Comparison of ENCODE assay signal across 9 cellular contexts in the genomic region with DNA sequence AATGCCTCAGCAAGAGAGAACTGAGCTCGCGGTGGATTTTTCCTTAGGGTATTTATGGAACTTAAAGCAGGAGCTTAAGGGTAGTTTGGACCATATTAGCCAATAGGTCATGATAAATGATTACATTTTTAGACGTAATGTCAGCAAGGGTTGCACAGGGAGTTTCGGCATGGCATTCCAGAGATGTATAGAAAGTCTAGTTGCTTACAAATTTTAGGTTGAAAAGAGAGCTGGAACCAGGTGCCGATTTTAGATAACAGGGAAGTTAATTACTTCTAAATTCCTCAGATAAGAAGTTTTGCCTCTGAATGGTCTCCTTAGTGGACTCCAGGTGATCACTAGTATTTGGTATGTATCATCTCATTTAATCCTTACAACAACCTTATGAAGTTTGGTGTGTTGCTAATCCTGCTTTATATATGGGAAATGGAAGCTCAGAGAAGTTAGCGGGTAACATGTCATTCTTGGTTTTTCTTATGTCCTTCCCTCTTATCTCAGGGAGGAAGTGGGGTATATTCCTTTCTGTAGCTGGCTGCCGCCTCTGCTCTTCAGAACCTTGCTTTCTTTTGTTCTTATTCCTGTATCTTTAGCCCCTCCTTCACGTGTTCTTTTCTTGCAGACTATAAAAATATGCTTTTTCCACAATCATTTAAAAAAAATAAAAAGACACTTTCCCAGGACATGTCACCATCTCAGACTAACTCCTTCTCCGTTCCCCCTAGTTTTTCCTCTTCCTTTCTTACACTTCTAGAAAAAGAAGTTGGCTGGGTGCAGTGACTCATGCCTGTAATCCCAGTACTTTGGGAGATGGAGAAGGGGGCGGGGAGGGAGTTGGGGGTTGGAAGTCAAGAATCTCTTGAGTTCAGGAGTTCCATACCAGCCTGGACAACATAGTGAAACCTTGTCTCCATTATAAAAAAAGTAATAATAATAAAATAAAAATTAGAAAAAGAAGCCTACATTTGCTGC. TPM values are rescaled to one million over a fixed set of nuclear protein-coding genes. Genes with fewer than 3 reads are reported as not detected.
DNase-seq lines count a peak whose midpoint lies in the region; ATAC-seq and TF ChIP-seq lines count a peak whose summit lies in the region.
"Had no signal": no experiment of that assay in that cellular context is flagged by ENCODE, and none has a peak within 500 bp of the region (broad histone marks: within the 10 kb centered on the region; RNA-seq: fewer than 3 reads in every experiment).

No MANE protein-coding gene starts in this region.

- H3K4me1 Mint-ChIP-seq in activated naive CD4-positive, alpha-beta T cell treated with anti-CD3 and anti-CD28 coated beads for 36 hours (ENCODE audit: low read depth) = peaks cover 74% of the 10 kb centered on the region
- H3K4me1 Mint-ChIP-seq in immature natural killer cell = peaks cover 94 to 96% of the 10 kb centered on the region in 2 donors

- H3K9me3 Mint-ChIP-seq in activated naive CD4-positive, alpha-beta T cell treated with anti-CD3 and anti-CD28 coated beads for 36 hours = peaks cover 7% of the 10 kb centered on the region
- no peaks in the 10 kb centered on the region for H3K9me3 Mint-ChIP-seq in immature natural killer cell

- H3K4me3 Mint-ChIP-seq in activated naive CD4-positive, alpha-beta T cell treated with anti-CD3 and anti-CD28 coated beads for 36 hours = peak overlapping the region; percentile 19
- H3K4me3 Mint-ChIP-seq in immature natural killer cell = peak overlapping the region; percentile 69 to 84 (median 77)

- no peaks in the 10 kb centered on the region for H3K9me3 ChIP-seq in upper lobe of left lung

- ATAC-seq in upper lobe of left lung (ENCODE audit: low FRiP score in 2 of 2) (peak in 1 of 2 donors; percentile 58), GM21576 (IDR thresholded peaks at IDR 0.05; ENCODE audit: unreplicated experiment) (no peak)

- TF ChIP-seq CTCF in upper lobe of left lung (IDR thresholded peaks at IDR 0.05) = no peak

- no peak for TF ChIP-seq POLR2A in upper lobe of left lung (IDR thresholded peaks at IDR 0.05)

- H3K36me3 ChIP-seq in upper lobe of left lung = peaks cover 0 to 6% (median 0%) of the 10 kb centered on the region in 4 donors

- no peak for TF ChIP-seq EP300 in upper lobe of left lung (IDR thresholded peaks at IDR 0.05)

- CTCF ChIA-PET in activated naive CD4-positive, alpha-beta T cell treated with anti-CD3 and anti-CD28 coated beads for 36 hours (lab: Charles Lee) = interaction anchor here (0.6 to 1.6 kb wide), 3 partner anchors 8 to 85 kb away, joined by 3 to 4 read pairs (median 4); no protein-coding TSS in a partner anchor

- no peaks in the 10 kb centered on the region for H3K27me3 ChIP-seq in upper lobe of left lung

- peak overlapping the region; percentile 78 to 85 (median 82) for H3K27ac ChIP-seq in upper lobe of left lung
- H3K27ac ChIP-seq: VCaP had no signal

- H3K27ac Mint-ChIP-seq in activated naive CD4-positive, alpha-beta T cell treated with anti-CD3 and anti-CD28 coated beads for 36 hours = peak overlapping the region; percentile 42
- peak overlapping the region; percentile 82 to 97 (median 92) for H3K27ac Mint-ChIP-seq in immature natural killer cell

- peaks cover 50 to 62% (median 53%) of the 10 kb centered on the region in 4 donors for H3K4me1 ChIP-seq in upper lobe of left lung

- intact Hi-C loops in activated naive CD4-positive, alpha-beta T cell treated with anti-CD3 and anti-CD28 coated beads for 36 hours (cut with micrococcal nuclease) = loop anchor here (1.0 kb wide), 1 partner anchor 9 kb away; no protein-coding TSS in a partner anchor

- H3K4me3 ChIP-seq in upper lobe of left lung = peak overlapping the region in 1 of 4 donors; percentile 11

- 40 to 45% methylated on average over 10 of the region's 10 CpGs for WGBS in upper lobe of left lung, 2 donors

- H3K27me3 Mint-ChIP-seq in activated naive CD4-positive, alpha-beta T cell treated with anti-CD3 and anti-CD28 coated beads for 36 hours (ENCODE audit: low read depth) = no peaks in the 10 kb centered on the region
- H3K27me3 Mint-ChIP-seq in immature natural killer cell (ENCODE audit: low read depth in 3 of 3) = peaks cover 3 to 5% (median 4%) of the 10 kb centered on the region in 3 donors

- DNase-seq in activated naive CD4-positive, alpha-beta T cell treated with anti-CD3 and anti-CD28 coated beads for 36 hours = no peak
- no peak for DNase-seq in activated naive CD4-positive, alpha-beta T cell treated with anti-CD3 and anti-CD28 coated beads, Interleukin-2, amount 50 U/mL, for 16 hours
- DNase-seq in amniotic epithelial cell (ENCODE audit: low read depth) (peak; percentile 79), immature natural killer cell (no peak), upper lobe of left lung (peak in 1 of 2 donors; percentile 61), COLO668 (lab: John Stamatoyannopoulos, UW; ENCODE audit: unreplicated experiment) (no peak), COLO829 (ENCODE audit: low spot score) (no peak)

- peaks cover 17% of the 10 kb centered on the region for H3K36me3 Mint-ChIP-seq in activated naive CD4-positive, alpha-beta T cell treated with anti-CD3 and anti-CD28 coated beads for 36 hours (ENCODE audit: low read depth)
- peaks cover 9 to 15% (median 9%) of the 10 kb centered on the region in 3 donors for H3K36me3 Mint-ChIP-seq in immature natural killer cell

RNA-seq across cellular contexts. Expression of a gene that starts 25.7 kb away (rescaled TPM):
- total RNA-seq in activated naive CD4-positive, alpha-beta T cell treated with anti-CD3 and anti-CD28 coated beads for 36 hours = 100 to 1,000 TPM; 136 to 143 TPM
- 100 to 1,000 TPM; 179 to 346 (median 238) TPM for polyA plus RNA-seq in immature natural killer cell
- 100 to 1,000 TPM; 216 to 502 (median 344) TPM for total RNA-seq in upper lobe of left lung
